In the genomic region with DNA sequence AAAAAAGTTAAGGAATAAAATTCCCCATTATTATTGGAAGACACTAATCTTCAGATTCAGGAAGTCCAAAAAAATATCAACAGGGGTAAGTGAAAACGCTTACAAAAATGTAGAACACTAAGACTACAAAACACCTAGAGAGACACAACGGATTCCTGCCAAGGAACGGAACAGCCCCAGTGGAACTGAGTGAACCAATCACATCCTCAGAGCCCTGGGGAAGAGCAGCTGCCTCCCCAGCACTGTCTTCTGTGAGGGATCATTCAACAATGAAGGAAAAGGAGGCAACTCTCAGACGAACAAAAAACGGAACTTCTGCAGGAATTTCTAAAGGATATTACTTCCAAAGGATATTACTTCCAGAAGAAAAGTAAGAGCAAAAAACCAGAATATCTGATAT, we compare ENCODE assay signal across 9 cellular contexts.
DNase-seq lines count a peak whose midpoint lies in the region; ATAC-seq and TF ChIP-seq lines count a peak whose summit lies in the region.
"Had no signal": no experiment of that assay in that cellular context is flagged by ENCODE, and none has a peak within 500 bp of the region (broad histone marks: within the 10 kb centered on the region; RNA-seq: fewer than 3 reads in every experiment).

No MANE protein-coding gene starts in this region.

- H3K4me3 Mint-ChIP-seq in effector memory CD8-positive, alpha-beta T cell = peak overlapping the region; percentile 32 to 83
- peak overlapping the region; percentile 69 to 77 (median 76) for H3K4me3 Mint-ChIP-seq in nephron

- peak overlapping the region; percentile 25 to 89 for H3K27ac Mint-ChIP-seq in effector memory CD8-positive, alpha-beta T cell
- H3K27ac Mint-ChIP-seq in nephron = peak overlapping the region; percentile 95 to 96 (median 96)
- H3K27ac Mint-ChIP-seq: progenitor cell of endocrine pancreas had no signal

- peak; percentile 79 for DNase-seq in AG08395 (ENCODE audit: low spot score)
- peak; percentile 80 for DNase-seq in OCI-M1 (lab: John Stamatoyannopoulos, UW)
- no peak for DNase-seq in effector memory CD8-positive, alpha-beta T cell
- DNase-seq in H4 (ENCODE audit: low spot score) = no peak
- DNase-seq in cerebellar cortex (ENCODE audit: low spot score) = no peak
- DNase-seq in aorta = no peak

- H3K9me3 Mint-ChIP-seq in effector memory CD8-positive, alpha-beta T cell = peaks cover 0 to 3% of the 10 kb centered on the region in 2 donors
- peaks cover 12% of the 10 kb centered on the region for H3K9me3 Mint-ChIP-seq in nephron

- H3K4me1 Mint-ChIP-seq in effector memory CD8-positive, alpha-beta T cell (ENCODE audit: low read depth in 2 of 2) = peaks cover 51% of the 10 kb centered on the region in 2 donors
- peaks cover 68% of the 10 kb centered on the region for H3K4me1 Mint-ChIP-seq in nephron

- intact Hi-C loops in aorta (cut with DNase I) = no loop called here

- no peak for TF ChIP-seq CTCF in nephron (IDR thresholded peaks at IDR 0.05; ENCODE audit: unreplicated experiment in 3 of 3)

- H3K27me3 Mint-ChIP-seq in effector memory CD8-positive, alpha-beta T cell = no peaks in the 10 kb centered on the region
- H3K27me3 Mint-ChIP-seq in nephron (ENCODE audit: low read depth) = no peaks in the 10 kb centered on the region
- H3K27me3 Mint-ChIP-seq: progenitor cell of endocrine pancreas had no signal

- H3K27me3 ChIP-seq in aorta (ENCODE audit: control insufficient read depth in 1 of 2, insufficient read depth in 2 of 2, low read length in 1 of 2) = no peaks in the 10 kb centered on the region

- H3K36me3 Mint-ChIP-seq in effector memory CD8-positive, alpha-beta T cell (ENCODE audit: insufficient read depth) = peaks cover 7% of the 10 kb centered on the region
- H3K36me3 Mint-ChIP-seq in nephron (ENCODE audit: low read depth) = peaks cover 38% of the 10 kb centered on the region

- H3K36me3 ChIP-seq in aorta (ENCODE audit: control insufficient read depth in 1 of 2, insufficient read depth in 2 of 2, low read length in 1 of 2) = no peaks in the 10 kb centered on the region

- no peak overlapping the region for H3K27ac ChIP-seq in aorta (ENCODE audit: low read depth in 1 of 2, low read length in 2 of 2)

- 92% methylated on average over 5 of the region's 5 CpGs for WGBS in aorta, 2 donors

- ATAC-seq in effector memory CD8-positive, alpha-beta T cell (replicated peaks) = no peak
- ATAC-seq in GM21576 (IDR thresholded peaks at IDR 0.05; ENCODE audit: unreplicated experiment) = no peak
- ATAC-seq in aorta (ENCODE audit: low FRiP score) = no peak

- no peaks in the 10 kb centered on the region for H3K9me3 ChIP-seq in aorta (ENCODE audit: control insufficient read depth, low read length)

- no peaks in the 10 kb centered on the region for H3K4me1 ChIP-seq in aorta (ENCODE audit: control insufficient read depth in 1 of 2, insufficient read depth in 2 of 2, low read length in 2 of 2)

- H3K4me3 ChIP-seq in aorta (ENCODE audit: low read length in 2 of 2) = no peak overlapping the region

Comparison
In these comparisons a context has a peak if more than half of its experiments do, and no peak if none do; other contexts are left out.
1. DNase-seq: peak in AG08395 (single experiment) and OCI-M1 (single experiment); none in effector memory CD8-positive, alpha-beta T cell (0 of 3), H4 (single experiment), cerebellar cortex (single experiment) and aorta (0 of 2).